In genomic region chr6:48765352-48765961, GRCh38 we compare ENCODE assay signal across 8 cellular contexts.
DNase-seq lines count a peak whose midpoint lies in the region; ATAC-seq and TF ChIP-seq lines count a peak whose summit lies in the region.

No MANE protein-coding gene starts in this region.

- no peak for TF ChIP-seq POLR2A in body of pancreas (IDR thresholded peaks at IDR 0.05)
- no peak for TF ChIP-seq POLR2A in tibial nerve (IDR thresholded peaks at IDR 0.05)

- H3K27ac ChIP-seq in GM23248 (no peak overlapping the region), body of pancreas (no peak overlapping the region), tibial nerve (no peak overlapping the region)

- in situ Hi-C loops in GM23248 (cut with MboI) = loop anchor here (25.0 kb wide), 2 partner anchors 678 to 978 kb away; partner anchors contain the start of gene OPN5

- H3K4me3 ChIP-seq in GM23248 (no peak overlapping the region), body of pancreas (no peak overlapping the region), tibial nerve (no peak overlapping the region)

- ATAC-seq in body of pancreas (no peak), GM19351 (IDR thresholded peaks at IDR 0.05; ENCODE audit: unreplicated experiment) (no peak)

- peaks cover 15% of the 10 kb centered on the region for H3F3A ChIP-seq in GM23248 (ENCODE audit: insufficient read depth)

- H3K4me1 ChIP-seq in GM23248 (ENCODE audit: insufficient read depth) (peaks cover 23% of the 10 kb centered on the region), body of pancreas (no peaks in the 10 kb centered on the region), tibial nerve (no peaks in the 10 kb centered on the region)

- peak; percentile 50 for DNase-seq in AG08395 (ENCODE audit: low spot score)
- peak; percentile 81 for DNase-seq in GM23248
- DNase-seq in NCI-H446 (lab: John Stamatoyannopoulos, UW) = peak; percentile 17 to 81
- DNase-seq in body of pancreas = peak in 3 of 4 donors; percentile 15 to 38 (median 23)
- peak; percentile 40 for DNase-seq in kidney glomerular epithelial cell (lab: John Stamatoyannopoulos, UW)
- DNase-seq in GF-D8 (lab: John Stamatoyannopoulos, UW) = no peak
- DNase-seq in tibial nerve (ENCODE audit: low spot score in 2 of 2) = no peak

- H3K4me2 ChIP-seq in GM23248 (ENCODE audit: unreplicated experiment) = peak overlapping the region; percentile 6

- no peaks in the 10 kb centered on the region for H3K79me2 ChIP-seq in GM23248 (ENCODE audit: insufficient read depth)

- H3K9me3 ChIP-seq in GM23248 (ENCODE audit: low read depth) = no peaks in the 10 kb centered on the region
- no peaks in the 10 kb centered on the region for H3K9me3 ChIP-seq in body of pancreas
- no peaks in the 10 kb centered on the region for H3K9me3 ChIP-seq in tibial nerve

- intact Hi-C loops in body of pancreas (cut with DNase I) = no loop called here

- H3K9ac ChIP-seq in GM23248 = no peak overlapping the region

- TF ChIP-seq CTCF in body of pancreas (IDR thresholded peaks at IDR 0.05) (peak in 6 of 7 experiments; percentile 22 to 55 (median 36)), tibial nerve (IDR thresholded peaks at IDR 0.05) (peak in 2 of 5 experiments; percentile 27 to 31)

- no peaks in the 10 kb centered on the region for H3K9me2 ChIP-seq in GM23248 (ENCODE audit: insufficient read depth)

- H3K27me3 ChIP-seq in GM23248 (replicated peaks; ENCODE audit: insufficient read depth) (no peaks in the 10 kb centered on the region), body of pancreas (no peaks in the 10 kb centered on the region), tibial nerve (no peaks in the 10 kb centered on the region)

- H2AFZ ChIP-seq in GM23248 = peak overlapping the region; percentile 20

- H3K36me3 ChIP-seq in GM23248 (ENCODE audit: low read depth) = no peaks in the 10 kb centered on the region
- no peaks in the 10 kb centered on the region for H3K36me3 ChIP-seq in body of pancreas (replicated peaks in 1 of 2; ENCODE audit: insufficient read depth in 1 of 2, low read depth in 2 of 2)
- no peaks in the 10 kb centered on the region for H3K36me3 ChIP-seq in tibial nerve

- H4K20me1 ChIP-seq in GM23248 (ENCODE audit: insufficient read depth) = no peaks in the 10 kb centered on the region

- 1 to 2% methylated on average over 7 of the region's 7 CpGs for WGBS in GM23248 (ENCODE audit: low coverage in 1 of 2, low lambda C conversion rate in 2 of 2, missing lambda C conversion rate in 2 of 2), 2 experiments
- 7 to 10% methylated on average over 7 of the region's 7 CpGs for WGBS in body of pancreas, 2 donors
- 6 to 8% methylated on average over 7 of the region's 7 CpGs for WGBS in tibial nerve, 2 donors

- TF ChIP-seq EP300 in tibial nerve (IDR thresholded peaks at IDR 0.05) = no peak

Comparison
In these comparisons a context has a peak if more than half of its experiments do, and no peak if none do; other contexts are left out.
1. DNase-seq: peak in AG08395 (single experiment), GM23248 (single experiment), NCI-H446 (2 of 2), body of pancreas (3 of 4) and kidney glomerular epithelial cell (single experiment); none in GF-D8 (single experiment) and tibial nerve (0 of 2).